12 cellular contexts compared by ENCODE assay signal in genomic region chr7:151039850-151040548, GRCh38. TPM values are rescaled to one million over a fixed set of nuclear protein-coding genes. Genes with fewer than 3 reads are reported as not detected.
DNase-seq lines count a peak whose midpoint lies in the region; ATAC-seq and TF ChIP-seq lines count a peak whose summit lies in the region.
"Had no signal": no experiment of that assay in that cellular context is flagged by ENCODE, and none has a peak within 500 bp of the region (broad histone marks: within the 10 kb centered on the region; RNA-seq: fewer than 3 reads in every experiment).

No MANE protein-coding gene starts in this region.

- no peaks in the 10 kb centered on the region for H3K9me3 Mint-ChIP-seq in activated CD4-positive, alpha-beta T cell treated with anti-CD3 and anti-CD28 coated beads, Interleukin-2, amount 10 ng/mL, durations not matched to agents 24 days and 14 days
- no peaks in the 10 kb centered on the region for H3K9me3 Mint-ChIP-seq in activated CD4-positive, alpha-beta T cell treated with anti-CD3 and anti-CD28 coated beads, Interleukin-2, amount 10 ng/mL, durations not matched to agents 7 days and 5 days
- H3K9me3 Mint-ChIP-seq in brain: peaks cover 0 to 2% (median 0%) of the 10 kb centered on the region in 5 experiments

- peak; percentile 14 for ATAC-seq in sciatic nerve

- peak overlapping the region; percentile 92 for H3K27ac Mint-ChIP-seq in activated CD4-positive, alpha-beta T cell treated with anti-CD3 and anti-CD28 coated beads, Interleukin-2, amount 10 ng/mL, durations not matched to agents 24 days and 14 days
- no peak overlapping the region for H3K27ac Mint-ChIP-seq in activated CD4-positive, alpha-beta T cell treated with anti-CD3 and anti-CD28 coated beads, Interleukin-2, amount 10 ng/mL, durations not matched to agents 7 days and 5 days
- H3K27ac Mint-ChIP-seq in brain: peak overlapping the region in 3 of 5 experiments; percentile 16 to 70 (median 47)

- H3K79me2 ChIP-seq in MM.1S (ENCODE audit: low read length): no peaks in the 10 kb centered on the region

- H3K9me2 ChIP-seq in MM.1S (replicated peaks; ENCODE audit: insufficient read depth, low read length): no peaks in the 10 kb centered on the region

- no peaks in the 10 kb centered on the region for H3K9me3 ChIP-seq in MM.1S (replicated peaks; ENCODE audit: insufficient read depth, low read length)

- H4K20me1 ChIP-seq in MM.1S (ENCODE audit: insufficient read depth, low read length): no peaks in the 10 kb centered on the region

- H3K36me3 Mint-ChIP-seq in activated CD4-positive, alpha-beta T cell treated with anti-CD3 and anti-CD28 coated beads, Interleukin-2, amount 10 ng/mL, durations not matched to agents 24 days and 14 days (ENCODE audit: low read depth): peaks cover 10% of the 10 kb centered on the region
- peaks cover 2% of the 10 kb centered on the region for H3K36me3 Mint-ChIP-seq in activated CD4-positive, alpha-beta T cell treated with anti-CD3 and anti-CD28 coated beads, Interleukin-2, amount 10 ng/mL, durations not matched to agents 7 days and 5 days (ENCODE audit: low read depth)
- H3K36me3 Mint-ChIP-seq in brain: peaks cover 4% of the 10 kb centered on the region

- intact Hi-C loops in activated CD4-positive, alpha-beta T cell treated with anti-CD3 and anti-CD28 coated beads, Interleukin-2, amount 10 ng/mL, durations not matched to agents 24 days and 14 days (cut with micrococcal nuclease): loop anchor here (1.0 kb wide), 1 partner anchor 18 kb away; no protein-coding TSS in a partner anchor
- intact Hi-C loops in sciatic nerve (cut with DNase I): loop anchor here (10.0 kb wide), 1 partner anchor 75 kb away; no protein-coding TSS in a partner anchor

- H3K27me3 ChIP-seq in MM.1S (replicated peaks; ENCODE audit: insufficient read depth, low read length): no peaks in the 10 kb centered on the region

- POLR2A ChIA-PET in activated CD4-positive, alpha-beta T cell treated with anti-CD3 and anti-CD28 coated beads, Interleukin-2, amount 10 ng/mL, durations not matched to agents 7 days and 5 days (lab: Charles Lee): no interaction called here
- POLR2A ChIA-PET in RWPE1 (lab: Yijun Ruan, JAX; ENCODE audit: low non-redundant PET): interaction anchor here (0.5 kb wide), 1 partner anchor 9 kb away, joined by 6 read pairs; no protein-coding TSS in a partner anchor

- no peaks in the 10 kb centered on the region for H3K36me3 ChIP-seq in MM.1S (replicated peaks; ENCODE audit: insufficient read depth, low read length)

- TF ChIP-seq CTCF in RWPE1 (conservative IDR thresholded peaks at IDR 0.05; ENCODE audit: low read depth) (no peak), brain (conservative IDR thresholded peaks at IDR 0.05) (no peak), MM.1S (IDR thresholded peaks at IDR 0.05; ENCODE audit: low read length) (no peak)

- H2AFZ ChIP-seq in MM.1S (ENCODE audit: low read length): no peak overlapping the region

- DNase-seq in activated CD4-positive, alpha-beta T cell treated with anti-CD3 and anti-CD28 coated beads, Interleukin-2, amount 10 ng/mL, durations not matched to agents 24 days and 14 days: no peak
- DNase-seq in activated CD4-positive, alpha-beta T cell treated with anti-CD3 and anti-CD28 coated beads, Interleukin-2, amount 10 ng/mL, durations not matched to agents 7 days and 5 days: no peak
- DNase-seq in RWPE1 (ENCODE audit: low spot score) (no peak), sciatic nerve (ENCODE audit: low spot score) (no peak), NCI-H345 treated with DMSO at 0.1 percent for 48 hours (lab: John Stamatoyannopoulos, UW; ENCODE audit: unreplicated experiment) (no peak), NOMO-1 treated with dmso at 0.1 percent for 144 hours (lab: John Stamatoyannopoulos, UW; ENCODE audit: unreplicated experiment) (no peak), MM.1S (no peak)
- DNase-seq: NCI-H1105 treated with DMSO at 0.1 percent for 48 hours, NCI-H446 treated with DMSO at 0.1 percent for 48 hours, SHP77 treated with DMSO at 0.1 percent for 48 hours had no signal

- H3K4me2 ChIP-seq in MM.1S (ENCODE audit: low read depth, low read length): no peak overlapping the region

- no peaks in the 10 kb centered on the region for H3K4me1 ChIP-seq in MM.1S (ENCODE audit: low read length)

- no peak overlapping the region for H3K9ac ChIP-seq in MM.1S (ENCODE audit: low read length)

- H3K27ac ChIP-seq in RWPE1 (peak overlapping the region; percentile 91), MM.1S (ENCODE audit: low read length) (no peak overlapping the region)

- no peak overlapping the region for H3K4me3 Mint-ChIP-seq in activated CD4-positive, alpha-beta T cell treated with anti-CD3 and anti-CD28 coated beads, Interleukin-2, amount 10 ng/mL, durations not matched to agents 24 days and 14 days
- H3K4me3 Mint-ChIP-seq in activated CD4-positive, alpha-beta T cell treated with anti-CD3 and anti-CD28 coated beads, Interleukin-2, amount 10 ng/mL, durations not matched to agents 7 days and 5 days: no peak overlapping the region
- H3K4me3 Mint-ChIP-seq in brain: no peak overlapping the region

- H3K4me3 ChIP-seq in MM.1S (ENCODE audit: low read length): no peak overlapping the region

- H3K27me3 Mint-ChIP-seq in activated CD4-positive, alpha-beta T cell treated with anti-CD3 and anti-CD28 coated beads, Interleukin-2, amount 10 ng/mL, durations not matched to agents 24 days and 14 days: no peaks in the 10 kb centered on the region
- no peaks in the 10 kb centered on the region for H3K27me3 Mint-ChIP-seq in activated CD4-positive, alpha-beta T cell treated with anti-CD3 and anti-CD28 coated beads, Interleukin-2, amount 10 ng/mL, durations not matched to agents 7 days and 5 days
- H3K27me3 Mint-ChIP-seq in brain: no peaks in the 10 kb centered on the region

- H3K4me1 Mint-ChIP-seq in activated CD4-positive, alpha-beta T cell treated with anti-CD3 and anti-CD28 coated beads, Interleukin-2, amount 10 ng/mL, durations not matched to agents 24 days and 14 days: peaks cover 17% of the 10 kb centered on the region
- peaks cover 13% of the 10 kb centered on the region for H3K4me1 Mint-ChIP-seq in activated CD4-positive, alpha-beta T cell treated with anti-CD3 and anti-CD28 coated beads, Interleukin-2, amount 10 ng/mL, durations not matched to agents 7 days and 5 days
- peaks cover 11% of the 10 kb centered on the region for H3K4me1 Mint-ChIP-seq in brain

- CTCF ChIA-PET in activated CD4-positive, alpha-beta T cell treated with anti-CD3 and anti-CD28 coated beads, Interleukin-2, amount 10 ng/mL, durations not matched to agents 7 days and 5 days (lab: Charles Lee): interaction anchor here (1.0 to 2.8 kb wide), 4 partner anchors 9 to 31 kb away, joined by 3 to 9 read pairs (median 6); no protein-coding TSS in a partner anchor
- CTCF ChIA-PET in RWPE1 (lab: Yijun Ruan, JAX): interaction anchor here (0.8 to 1.4 kb wide), 2 partner anchors 141 to 204 kb away, joined by 3 to 4 read pairs; no protein-coding TSS in a partner anchor

- H3F3A ChIP-seq in MM.1S (ENCODE audit: insufficient read depth, low read length): no peaks in the 10 kb centered on the region

RNA-seq across cellular contexts. Expression of gene ASIC3, which starts 8.3 kb away (rescaled TPM):
- 3.5 and 4.0 TPM in 2 replicates for total RNA-seq in activated CD4-positive, alpha-beta T cell treated with anti-CD3 and anti-CD28 coated beads, Interleukin-2, amount 10 ng/mL, durations not matched to agents 24 days and 14 days
- 1 to 10 TPM; 6.0 to 8.3 TPM for total RNA-seq in activated CD4-positive, alpha-beta T cell treated with anti-CD3 and anti-CD28 coated beads, Interleukin-2, amount 10 ng/mL, durations not matched to agents 7 days and 5 days
- polyA plus RNA-seq in brain (ENCODE audit: insufficient read depth, low read depth, low replicate concordance): 2.0 TPM
- total RNA-seq in sciatic nerve: 4.7 TPM

RNA-seq across cellular contexts. Expression of gene ABCB8, which starts 11.7 kb away (rescaled TPM):
- total RNA-seq in activated CD4-positive, alpha-beta T cell treated with anti-CD3 and anti-CD28 coated beads, Interleukin-2, amount 10 ng/mL, durations not matched to agents 24 days and 14 days: 56.4 and 57.4 TPM in 2 replicates
- 10 to 100 TPM; 57.5 to 67.8 TPM for total RNA-seq in activated CD4-positive, alpha-beta T cell treated with anti-CD3 and anti-CD28 coated beads, Interleukin-2, amount 10 ng/mL, durations not matched to agents 7 days and 5 days
- 29.9 TPM for polyA plus RNA-seq in brain (ENCODE audit: insufficient read depth, low read depth, low replicate concordance)
- 32.8 TPM for total RNA-seq in sciatic nerve

RNA-seq across cellular contexts. Expression of gene ATG9B, which starts 15.7 kb away (rescaled TPM):
- total RNA-seq in activated CD4-positive, alpha-beta T cell treated with anti-CD3 and anti-CD28 coated beads, Interleukin-2, amount 10 ng/mL, durations not matched to agents 24 days and 14 days: 7.3 and 7.5 TPM in 2 replicates
- total RNA-seq in activated CD4-positive, alpha-beta T cell treated with anti-CD3 and anti-CD28 coated beads, Interleukin-2, amount 10 ng/mL, durations not matched to agents 7 days and 5 days: 10 to 100 TPM; 12.1 to 12.3 TPM
- 0.24 TPM for polyA plus RNA-seq in brain (ENCODE audit: insufficient read depth, low read depth, low replicate concordance)
- 0.67 TPM for total RNA-seq in sciatic nerve
- total RNA-seq: urinary bladder had no signal

RNA-seq across cellular contexts. Expression of gene CDK5, which starts 17.7 kb away (rescaled TPM):
- 26.5 and 26.8 TPM in 2 replicates for total RNA-seq in activated CD4-positive, alpha-beta T cell treated with anti-CD3 and anti-CD28 coated beads, Interleukin-2, amount 10 ng/mL, durations not matched to agents 24 days and 14 days
- 10 to 100 TPM; 26.0 to 26.9 TPM for total RNA-seq in activated CD4-positive, alpha-beta T cell treated with anti-CD3 and anti-CD28 coated beads, Interleukin-2, amount 10 ng/mL, durations not matched to agents 7 days and 5 days
- polyA plus RNA-seq in brain (ENCODE audit: insufficient read depth, low read depth, low replicate concordance): 45.3 TPM
- total RNA-seq in sciatic nerve: 5.7 TPM

RNA-seq across cellular contexts. Expression of gene SLC4A2, which starts 19.4 kb away (rescaled TPM):
- 115 and 127 TPM in 2 replicates for total RNA-seq in activated CD4-positive, alpha-beta T cell treated with anti-CD3 and anti-CD28 coated beads, Interleukin-2, amount 10 ng/mL, durations not matched to agents 24 days and 14 days
- 100 to 1,000 TPM; 106 to 114 TPM for total RNA-seq in activated CD4-positive, alpha-beta T cell treated with anti-CD3 and anti-CD28 coated beads, Interleukin-2, amount 10 ng/mL, durations not matched to agents 7 days and 5 days
- 84.5 TPM for polyA plus RNA-seq in brain (ENCODE audit: insufficient read depth, low read depth, low replicate concordance)
- 87.5 TPM for total RNA-seq in sciatic nerve
